Comparison of ENCODE assay signal across 9 cellular contexts in genomic region chr9:127809002-127809561, GRCh38. TPM values are rescaled to one million over a fixed set of nuclear protein-coding genes. Genes with fewer than 3 reads are reported as not detected.
DNase-seq lines count a peak whose midpoint lies in the region; ATAC-seq and TF ChIP-seq lines count a peak whose summit lies in the region.
"Had no signal": no experiment of that assay in that cellular context is flagged by ENCODE, and none has a peak within 500 bp of the region (broad histone marks: within the 10 kb centered on the region; RNA-seq: fewer than 3 reads in every experiment).

No MANE protein-coding gene starts in this region.

- H3K27me3 ChIP-seq in right cardiac atrium (ENCODE audit: control insufficient read depth, insufficient read depth) (no peaks in the 10 kb centered on the region), vagina (no peaks in the 10 kb centered on the region)

- H3K4me1 Mint-ChIP-seq in natural killer cell: peaks cover 0 to 5% of the 10 kb centered on the region in 2 donors
- peaks cover 0 to 8% of the 10 kb centered on the region in 2 donors for H3K4me1 Mint-ChIP-seq in natural killer cell treated with Interleukin-12 subunit alpha and Interleukin-12 subunit beta and Interleukin-15 and Interleukin-18, amount 100 ng/mL, for 72 hours (ENCODE audit: low read depth in 2 of 2)

- H3K27me3 Mint-ChIP-seq in natural killer cell (ENCODE audit: low read depth in 2 of 2): no peaks in the 10 kb centered on the region
- no peaks in the 10 kb centered on the region for H3K27me3 Mint-ChIP-seq in natural killer cell treated with Interleukin-12 subunit alpha and Interleukin-12 subunit beta and Interleukin-15 and Interleukin-18, amount 100 ng/mL, for 72 hours
- H3K27me3 Mint-ChIP-seq: naive B cell had no signal

- H3K27ac ChIP-seq in right cardiac atrium (ENCODE audit: low read length) (peak overlapping the region; percentile 28), vagina (peak overlapping the region; percentile 36)

- DNase-seq in natural killer cell (no peak), right cardiac atrium (no peak), vagina (ENCODE audit: extremely low spot score in 2 of 2) (no peak), hippocampal formation (lab: John Stamatoyannopoulos, UW) (no peak)
- no peak for DNase-seq in natural killer cell treated with Interleukin-12 subunit alpha and Interleukin-12 subunit beta and Interleukin-15 and Interleukin-18, amount 100 ng/mL, for 72 hours (ENCODE audit: low spot score)
- DNase-seq: GF-D8, naive B cell, NCI-H1930 had no signal

- no peaks in the 10 kb centered on the region for H3K9me3 Mint-ChIP-seq in natural killer cell
- H3K9me3 Mint-ChIP-seq in natural killer cell treated with Interleukin-12 subunit alpha and Interleukin-12 subunit beta and Interleukin-15 and Interleukin-18, amount 100 ng/mL, for 72 hours: no peaks in the 10 kb centered on the region
- H3K9me3 Mint-ChIP-seq: naive B cell had no signal

- peaks cover 0 to 51% of the 10 kb centered on the region in 2 donors for H3K36me3 ChIP-seq in vagina

- ATAC-seq in natural killer cell (peak in 2 of 3 donors; percentile 44 to 45), right cardiac atrium (no peak), GM21717 (IDR thresholded peaks at IDR 0.05; ENCODE audit: unreplicated experiment) (no peak)
- no peak for ATAC-seq in natural killer cell treated with Interleukin-12 subunit alpha and Interleukin-12 subunit beta and Interleukin-15 and Interleukin-18, amount 100 ng/mL, for 72 hours

- WGBS in right cardiac atrium: 54% methylated on average over 9 of the region's 9 CpGs

- peaks cover 4% of the 10 kb centered on the region for H3K4me1 ChIP-seq in right cardiac atrium (ENCODE audit: control insufficient read depth, insufficient read depth, low read length)
- H3K4me1 ChIP-seq in vagina: peaks cover 14% of the 10 kb centered on the region

- no peak overlapping the region for H3K4me3 Mint-ChIP-seq in natural killer cell
- no peak overlapping the region for H3K4me3 Mint-ChIP-seq in natural killer cell treated with Interleukin-12 subunit alpha and Interleukin-12 subunit beta and Interleukin-15 and Interleukin-18, amount 100 ng/mL, for 72 hours
- H3K4me3 Mint-ChIP-seq: naive B cell had no signal

- H3K4me3 ChIP-seq in right cardiac atrium (ENCODE audit: low read length) (no peak overlapping the region), vagina (no peak overlapping the region)

- no peak for TF ChIP-seq POLR2A in vagina (IDR thresholded peaks at IDR 0.05)

- no peak overlapping the region for H3K27ac Mint-ChIP-seq in natural killer cell
- no peak overlapping the region for H3K27ac Mint-ChIP-seq in natural killer cell treated with Interleukin-12 subunit alpha and Interleukin-12 subunit beta and Interleukin-15 and Interleukin-18, amount 100 ng/mL, for 72 hours

- TF ChIP-seq CTCF in natural killer cell (IDR thresholded peaks at IDR 0.05) (no peak), vagina (IDR thresholded peaks at IDR 0.05) (no peak)

- intact Hi-C loops in natural killer cell (cut with micrococcal nuclease) (no loop called here), right cardiac atrium (cut with DNase I) (loop anchor here in 2 of 4 donors (10.0 kb wide), 1 partner anchor 66 kb away; the partner anchor contains the start of gene AK1 (in 2 of the 2)), vagina (cut with DNase I) (no loop called here)

- H3K9me3 ChIP-seq in right cardiac atrium (ENCODE audit: control insufficient read depth, low read length) (no peaks in the 10 kb centered on the region), vagina (no peaks in the 10 kb centered on the region)

- no peaks in the 10 kb centered on the region for H3K36me3 Mint-ChIP-seq in natural killer cell
- H3K36me3 Mint-ChIP-seq in natural killer cell treated with Interleukin-12 subunit alpha and Interleukin-12 subunit beta and Interleukin-15 and Interleukin-18, amount 100 ng/mL, for 72 hours: no peaks in the 10 kb centered on the region
- H3K36me3 Mint-ChIP-seq: naive B cell had no signal

RNA-seq across cellular contexts. Expression of gene FPGS, which starts 6.4 kb away (rescaled TPM):
- total RNA-seq in natural killer cell (100 to 1,000 TPM in 2 of 3 donors, 10 to 100 TPM in 1; 99.1 to 108 (median 107) TPM), right cardiac atrium (10 to 100 TPM; 34.1 to 53.1 (median 45.6) TPM), vagina (99.7 TPM)
- 100 to 1,000 TPM in 1 of 2 donors, 10 to 100 TPM in 1; 96.0 to 150 TPM for total RNA-seq in natural killer cell treated with Interleukin-12 subunit alpha and Interleukin-12 subunit beta and Interleukin-15 and Interleukin-18, amount 100 ng/mL, for 72 hours
- polyA plus RNA-seq in right cardiac atrium: 30.1 TPM

RNA-seq across cellular contexts. Expression of gene CDK9, which starts 23.2 kb away (rescaled TPM):
- total RNA-seq in natural killer cell (100 to 1,000 TPM; 181 to 207 (median 188) TPM), right cardiac atrium (10 to 100 TPM; 49.0 to 62.5 (median 58.6) TPM), vagina (66.3 TPM)
- 100 to 1,000 TPM; 119 to 132 TPM for total RNA-seq in natural killer cell treated with Interleukin-12 subunit alpha and Interleukin-12 subunit beta and Interleukin-15 and Interleukin-18, amount 100 ng/mL, for 72 hours
- polyA plus RNA-seq in right cardiac atrium: 37.3 TPM

RNA-seq across cellular contexts. Expression of gene SH2D3C, which starts 30.6 kb away (rescaled TPM):
- total RNA-seq in natural killer cell: 10 to 100 TPM; 42.8 to 86.8 (median 56.6) TPM
- 10 to 100 TPM; 23.9 to 29.1 TPM for total RNA-seq in natural killer cell treated with Interleukin-12 subunit alpha and Interleukin-12 subunit beta and Interleukin-15 and Interleukin-18, amount 100 ng/mL, for 72 hours
- total RNA-seq in right cardiac atrium: 10 to 100 TPM in 3 of 4 donors, 1 to 10 TPM in 1; 9.4 to 15.5 (median 12.7) TPM
- 17.4 TPM for polyA plus RNA-seq in right cardiac atrium
- total RNA-seq in vagina: 19.6 TPM

RNA-seq across cellular contexts. Expression of gene ENG, which starts 45.4 kb away (rescaled TPM):
- total RNA-seq in natural killer cell (10 to 100 TPM in 2 of 3 donors, 1 to 10 TPM in 1; 8.5 to 13.6 (median 12.3) TPM), right cardiac atrium (100 to 1,000 TPM; 275 to 462 (median 364) TPM), vagina (130 TPM)
- 10 to 100 TPM; 12.7 to 34.1 TPM for total RNA-seq in natural killer cell treated with Interleukin-12 subunit alpha and Interleukin-12 subunit beta and Interleukin-15 and Interleukin-18, amount 100 ng/mL, for 72 hours
- polyA plus RNA-seq in right cardiac atrium: 362 TPM

Comparison
In these comparisons a context has a peak if more than half of its experiments do, and no peak if none do; other contexts are left out.
1. ATAC-seq: peak in natural killer cell (2 of 3); none in natural killer cell treated with Interleukin-12 subunit alpha and Interleukin-12 subunit beta and Interleukin-15 and Interleukin-18, amount 100 ng/mL, for 72 hours (0 of 2), right cardiac atrium (0 of 2) and GM21717 (single experiment).